Comparison of ENCODE assay signal across 21 cellular contexts in the genomic region with DNA sequence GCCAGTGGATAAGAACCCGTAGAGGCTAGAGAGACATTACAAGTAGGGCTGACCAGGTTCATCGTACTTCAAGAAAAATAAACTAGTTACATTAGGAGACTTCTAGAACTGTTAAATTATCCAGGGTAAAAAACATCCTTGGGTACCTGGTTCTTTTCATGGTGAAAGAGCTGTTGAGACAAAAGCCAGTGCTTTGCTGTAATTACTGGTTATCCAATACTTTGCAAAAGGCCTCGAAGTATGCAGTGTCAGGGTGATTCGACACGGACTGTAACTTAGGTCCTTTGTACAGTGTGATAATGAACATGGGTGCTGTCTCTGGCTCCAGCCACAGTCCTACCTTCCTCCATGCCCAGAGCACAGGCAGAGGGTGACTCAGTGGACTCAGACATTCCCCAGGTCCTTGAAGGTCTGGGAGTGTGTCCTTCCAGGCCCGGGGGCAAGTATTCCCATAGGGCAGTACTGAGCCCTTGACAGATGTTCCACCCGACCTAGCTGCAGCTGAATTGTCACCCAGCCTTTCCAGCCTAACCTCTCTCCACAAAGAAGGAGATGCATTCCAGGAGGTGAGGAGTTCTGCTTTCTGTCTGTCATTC.
"Had no signal": no experiment of that assay in that cellular context is flagged by ENCODE, and none has a peak within 500 bp of the region (broad histone marks: within the 10 kb centered on the region; RNA-seq: fewer than 3 reads in every experiment).

No MANE protein-coding gene starts in this region.

- H3K27me3 ChIP-seq: left lung, sigmoid colon, tibial nerve, upper lobe of right lung, uterus had no signal

- H3K27ac Mint-ChIP-seq: effector memory CD8-positive, alpha-beta T cell; mesothelial cell of epicardium; naive B cell; natural killer cell treated with Interleukin-12 subunit alpha and Interleukin-12 subunit beta and Interleukin-15 and Interleukin-18, amount 100 ng/mL, for 72 hours; stimulated activated memory B cell treated with anti-CD40 and anti-IgM and Interleukin-4, amounts not matched to agents 10 μg/mL and 1 μg/mL and 100 μg/mL, for 72 hours; stimulated activated naive CD8-positive, alpha-beta T cell treated with anti-CD3 and anti-CD28 coated beads, Interleukin-15, Interleukin-2, amounts not matched to agents 100 ng/mL and 50 ng/mL, for 24 hours had no signal

- H3K4me1 Mint-ChIP-seq: naive B cell; neural crest cell; stimulated activated memory B cell treated with anti-CD40 and anti-IgM and Interleukin-4, amounts not matched to agents 10 μg/mL and 1 μg/mL and 100 μg/mL, for 72 hours had no signal

- DNase-seq: cortex of kidney; effector memory CD8-positive, alpha-beta T cell; left cardiac atrium; left lung; mesenchymal stem cell; mucosa of descending colon; naive B cell; right cardiac atrium; sigmoid colon; spleen; stimulated activated CD4-positive, alpha-beta T cell treated with anti-CD3 and anti-CD28 coated beads, Interleukin-4, amount 100 ng/mL, for 4 hours; upper lobe of right lung; uterus had no signal

- H3K4me1 ChIP-seq: left lung, prostate gland, spleen, tibial nerve, upper lobe of right lung had no signal

- H3K4me3 Mint-ChIP-seq: effector memory CD8-positive, alpha-beta T cell; mesothelial cell of epicardium; naive B cell; natural killer cell treated with Interleukin-12 subunit alpha and Interleukin-12 subunit beta and Interleukin-15 and Interleukin-18, amount 100 ng/mL, for 72 hours; neural crest cell; stimulated activated memory B cell treated with anti-CD40 and anti-IgM and Interleukin-4, amounts not matched to agents 10 μg/mL and 1 μg/mL and 100 μg/mL, for 72 hours; stimulated activated naive CD8-positive, alpha-beta T cell treated with anti-CD3 and anti-CD28 coated beads, Interleukin-15, Interleukin-2, amounts not matched to agents 100 ng/mL and 50 ng/mL, for 24 hours had no signal

- H3K36me3 Mint-ChIP-seq: mesothelial cell of epicardium; naive B cell; natural killer cell treated with Interleukin-12 subunit alpha and Interleukin-12 subunit beta and Interleukin-15 and Interleukin-18, amount 100 ng/mL, for 72 hours; stimulated activated memory B cell treated with anti-CD40 and anti-IgM and Interleukin-4, amounts not matched to agents 10 μg/mL and 1 μg/mL and 100 μg/mL, for 72 hours had no signal

- H3K36me3 ChIP-seq: left lung, prostate gland, sigmoid colon, spleen, thoracic aorta, tibial nerve, upper lobe of right lung, uterus had no signal

- H3K9me3 Mint-ChIP-seq: effector memory CD8-positive, alpha-beta T cell; mesothelial cell of epicardium; natural killer cell treated with Interleukin-12 subunit alpha and Interleukin-12 subunit beta and Interleukin-15 and Interleukin-18, amount 100 ng/mL, for 72 hours; stimulated activated naive CD8-positive, alpha-beta T cell treated with anti-CD3 and anti-CD28 coated beads, Interleukin-15, Interleukin-2, amounts not matched to agents 100 ng/mL and 50 ng/mL, for 24 hours had no signal

- H3K4me3 ChIP-seq: left lung, mucosa of descending colon, prostate gland, sigmoid colon, spleen, thoracic aorta, tibial nerve, upper lobe of right lung, uterus had no signal

- H3K9me3 ChIP-seq: left lung, mucosa of descending colon, prostate gland, sigmoid colon, spleen, thoracic aorta, tibial nerve, upper lobe of right lung, uterus had no signal

- H3K27ac ChIP-seq: left lung, prostate gland, spleen, thoracic aorta, tibial nerve, upper lobe of right lung had no signal

- ATAC-seq: effector memory CD8-positive, alpha-beta T cell; left lung; mucosa of descending colon; right cardiac atrium; stimulated activated memory B cell treated with anti-CD40 and anti-IgM and Interleukin-4, amounts not matched to agents 10 μg/mL and 1 μg/mL and 100 μg/mL, for 72 hours; upper lobe of right lung had no signal
